28 cellular contexts compared by ENCODE assay signal in genomic region chr1:6039031-6039430, GRCh38.
"Had no signal": no experiment of that assay in that cellular context is flagged by ENCODE, and none has a peak within 500 bp of the region (broad histone marks: within the 10 kb centered on the region; RNA-seq: fewer than 3 reads in every experiment).

No MANE protein-coding gene starts in this region.

- FAIRE-seq: kidney, urothelium cell line had no signal

- H3K4me3 ChIP-seq: dorsolateral prefrontal cortex, gastrocnemius medialis, lung, smooth muscle cell, thoracic aorta, tibial nerve, upper lobe of left lung had no signal

- H3K27me3 Mint-ChIP-seq: memory B cell had no signal

- H3K27ac Mint-ChIP-seq: endodermal cell; memory B cell; nephron progenitor cell; progenitor cell of endocrine pancreas; stimulated activated effector memory CD8-positive, alpha-beta T cell treated with anti-CD3 and anti-CD28 coated beads, Interleukin-12 subunit alpha, Interleukin-12 subunit beta, amount 100 ng/mL, for 72 hours had no signal

- DNase-seq: cortex of kidney; dorsolateral prefrontal cortex; effector CD4-positive, alpha-beta T cell; endodermal cell; foreskin fibroblast; gastrocnemius medialis; head of caudate nucleus; kidney; nephron progenitor cell; stimulated activated CD4-positive, alpha-beta T cell treated with anti-CD3 and anti-CD28 coated beads, Interleukin-12 subunit alpha, Interleukin-12 subunit beta, amount 100 ng/mL, for 4 hours; stimulated activated CD4-positive, alpha-beta T cell treated with anti-CD3 and anti-CD28 coated beads, Interleukin-2, amount 100 ng/mL, for 24 hours; stimulated activated CD4-positive, alpha-beta T cell treated with anti-CD3 and anti-CD28 coated beads, Interleukin-4, amount 100 ng/mL, for 24 hours; stimulated activated naive CD8-positive, alpha-beta T cell treated with anti-CD3 and anti-CD28 coated beads, Interleukin-15, Interleukin-2, amounts not matched to agents 100 U/mL and 50 U/mL, for 24 hours; substantia nigra; upper lobe of left lung had no signal

- H3K4me1 ChIP-seq: gastrocnemius medialis, parathyroid adenoma had no signal

- H3K9ac ChIP-seq: parathyroid adenoma had no signal

- H3K27ac ChIP-seq: dorsolateral prefrontal cortex, epithelial cell of prostate, gastrocnemius medialis, parathyroid adenoma, thoracic aorta, tibial nerve, upper lobe of left lung had no signal

- H3K36me3 ChIP-seq: gastrocnemius medialis, thoracic aorta had no signal

- H2AFZ ChIP-seq: parathyroid adenoma had no signal

- H3K9me3 Mint-ChIP-seq: endodermal cell; memory B cell; nephron progenitor cell; stimulated activated effector memory CD8-positive, alpha-beta T cell treated with anti-CD3 and anti-CD28 coated beads, Interleukin-12 subunit alpha, Interleukin-12 subunit beta, amount 100 ng/mL, for 72 hours had no signal

- H3K9me3 ChIP-seq: gastrocnemius medialis, thoracic aorta, tibial nerve, upper lobe of left lung had no signal

- ATAC-seq: esophagus mucosa; gastrocnemius medialis; left lobe of liver; sciatic nerve; stimulated activated effector memory CD8-positive, alpha-beta T cell treated with anti-CD3 and anti-CD28 coated beads, Interleukin-12 subunit alpha, Interleukin-12 subunit beta, amount 100 ng/mL, for 72 hours; stimulated activated naive CD8-positive, alpha-beta T cell treated with anti-CD3 and anti-CD28 coated beads, Interleukin-15, Interleukin-2, amounts not matched to agents 100 U/mL and 50 U/mL, for 24 hours had no signal

- H3K4me3 Mint-ChIP-seq: endodermal cell; memory B cell; nephron progenitor cell; stimulated activated effector memory CD8-positive, alpha-beta T cell treated with anti-CD3 and anti-CD28 coated beads, Interleukin-12 subunit alpha, Interleukin-12 subunit beta, amount 100 ng/mL, for 72 hours had no signal

- H3K79me2 ChIP-seq: parathyroid adenoma had no signal

- H3K27me3 ChIP-seq: dorsolateral prefrontal cortex, tibial nerve, upper lobe of left lung had no signal

- H3K4me2 ChIP-seq: smooth muscle cell had no signal
